In the genomic region with DNA sequence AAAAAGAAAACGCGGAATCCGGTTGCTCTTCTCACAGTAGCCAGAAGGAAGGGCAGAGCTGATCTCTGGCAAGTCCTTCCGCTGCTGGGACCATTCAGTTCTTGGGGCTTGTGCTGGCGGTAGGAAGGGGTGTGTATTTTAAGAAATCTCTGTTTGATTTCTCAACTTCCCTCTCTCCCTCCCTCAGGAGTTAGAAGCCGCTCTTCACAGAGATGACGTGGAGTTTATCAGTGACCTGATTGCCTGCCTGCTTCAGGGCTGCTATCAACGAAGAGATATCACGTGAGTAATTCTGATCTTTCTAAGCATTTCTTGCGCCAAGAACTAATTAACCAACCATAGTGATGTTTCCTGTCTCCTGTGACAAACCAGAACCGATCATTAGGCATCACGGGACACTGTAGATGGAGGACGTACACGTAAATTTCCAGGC, we compare ENCODE assay signal across 12 cellular contexts.
DNase-seq lines count a peak whose midpoint lies in the region; ATAC-seq and TF ChIP-seq lines count a peak whose summit lies in the region.
"Had no signal": no experiment of that assay in that cellular context is flagged by ENCODE, and none has a peak within 500 bp of the region (broad histone marks: within the 10 kb centered on the region; RNA-seq: fewer than 3 reads in every experiment).

No MANE protein-coding gene starts in this region.

- peak; percentile 82 to 89 for ATAC-seq in upper lobe of left lung (ENCODE audit: low FRiP score in 2 of 2)
- ATAC-seq: A549 had no signal

- no peak for DNase-seq in activated naive CD4-positive, alpha-beta T cell treated with anti-CD3 and anti-CD28 coated beads for 36 hours
- DNase-seq in activated naive CD4-positive, alpha-beta T cell (lab: John Stamatoyannopoulos, UW) = no peak
- DNase-seq in SKM-1 treated with dmso at 0.1 percent for 144 hours (lab: John Stamatoyannopoulos, UW; ENCODE audit: unreplicated experiment) (peak; percentile 97), left ventricle myocardium inferior (peak; percentile 31), upper lobe of left lung (peak in 1 of 2 donors; percentile 77), UCSD-AML1 (lab: John Stamatoyannopoulos, UW; ENCODE audit: unreplicated experiment) (no peak), NCI-H1417 treated with DMSO at 0.1 percent for 48 hours (lab: John Stamatoyannopoulos, UW) (no peak)
- DNase-seq in activated CD4-positive, alpha-beta T cell treated with anti-CD3 and anti-CD28 coated beads, Interleukin-2, amount 10 ng/mL, durations not matched to agents 7 days and 5 days = no peak

- H3K4me3 ChIP-seq in left ventricle myocardium inferior (peak overlapping the region; percentile 29), upper lobe of left lung (peak overlapping the region in 3 of 4 donors; percentile 9 to 30 (median 18))
- H3K4me3 ChIP-seq: A549, vagina had no signal

- H3K4me1 ChIP-seq in left ventricle myocardium inferior (peaks cover 29% of the 10 kb centered on the region), upper lobe of left lung (peaks cover 3 to 17% (median 7%) of the 10 kb centered on the region in 4 donors)
- H3K4me1 ChIP-seq: A549, vagina had no signal

- POLR2A ChIA-PET in activated CD4-positive, alpha-beta T cell treated with anti-CD3 and anti-CD28 coated beads, Interleukin-2, amount 10 ng/mL, durations not matched to agents 7 days and 5 days (lab: Charles Lee) = interaction anchor here (0.7 kb wide), 1 partner anchor 44 kb away, joined by 3 read pairs; no protein-coding TSS in a partner anchor

- H3K27me3 Mint-ChIP-seq in activated naive CD4-positive, alpha-beta T cell treated with anti-CD3 and anti-CD28 coated beads for 36 hours (ENCODE audit: low read depth) = peaks cover 21% of the 10 kb centered on the region
- peaks cover 22% of the 10 kb centered on the region for H3K27me3 Mint-ChIP-seq in activated CD4-positive, alpha-beta T cell treated with anti-CD3 and anti-CD28 coated beads, Interleukin-2, amount 10 ng/mL, durations not matched to agents 7 days and 5 days

- no peaks in the 10 kb centered on the region for H3K36me3 Mint-ChIP-seq in activated naive CD4-positive, alpha-beta T cell treated with anti-CD3 and anti-CD28 coated beads for 36 hours (ENCODE audit: low read depth)
- H3K36me3 Mint-ChIP-seq in activated CD4-positive, alpha-beta T cell treated with anti-CD3 and anti-CD28 coated beads, Interleukin-2, amount 10 ng/mL, durations not matched to agents 7 days and 5 days (ENCODE audit: low read depth) = no peaks in the 10 kb centered on the region

- H3K4me1 Mint-ChIP-seq in activated naive CD4-positive, alpha-beta T cell treated with anti-CD3 and anti-CD28 coated beads for 36 hours (ENCODE audit: low read depth) = no peaks in the 10 kb centered on the region
- no peaks in the 10 kb centered on the region for H3K4me1 Mint-ChIP-seq in activated CD4-positive, alpha-beta T cell treated with anti-CD3 and anti-CD28 coated beads, Interleukin-2, amount 10 ng/mL, durations not matched to agents 7 days and 5 days

- H3K36me3 ChIP-seq in left ventricle myocardium inferior (no peaks in the 10 kb centered on the region), upper lobe of left lung (no peaks in the 10 kb centered on the region)
- H3K36me3 ChIP-seq: vagina had no signal

- 23 to 25% methylated on average over 13 to 14 of the region's 14 CpGs for WGBS in upper lobe of left lung, 2 donors

- H3K4me3 Mint-ChIP-seq in activated naive CD4-positive, alpha-beta T cell treated with anti-CD3 and anti-CD28 coated beads for 36 hours = peak overlapping the region; percentile 13
- H3K4me3 Mint-ChIP-seq in activated CD4-positive, alpha-beta T cell treated with anti-CD3 and anti-CD28 coated beads, Interleukin-2, amount 10 ng/mL, durations not matched to agents 7 days and 5 days = no peak overlapping the region
- H3K4me3 Mint-ChIP-seq: T-helper 2 cell treated with Interferon-gamma antibody and Interleukin-4, amounts not matched to agents 5 μg/mL and 100 μg/mL, for 36 hours had no signal

- H3K27ac ChIP-seq in left ventricle myocardium inferior (replicated peaks) (peak overlapping the region; percentile 40), upper lobe of left lung (peak overlapping the region in 3 of 4 donors; percentile 58 to 77 (median 73))
- H3K27ac ChIP-seq: A549, epithelial cell of prostate, vagina had no signal

- H3K27me3 ChIP-seq in left ventricle myocardium inferior (ENCODE audit: low read depth) = no peaks in the 10 kb centered on the region
- no peaks in the 10 kb centered on the region for H3K27me3 ChIP-seq in upper lobe of left lung
- H3K27me3 ChIP-seq: vagina had no signal

- no peaks in the 10 kb centered on the region for H3K9me3 Mint-ChIP-seq in activated naive CD4-positive, alpha-beta T cell treated with anti-CD3 and anti-CD28 coated beads for 36 hours
- no peaks in the 10 kb centered on the region for H3K9me3 Mint-ChIP-seq in activated CD4-positive, alpha-beta T cell treated with anti-CD3 and anti-CD28 coated beads, Interleukin-2, amount 10 ng/mL, durations not matched to agents 7 days and 5 days
- H3K9me3 Mint-ChIP-seq: T-helper 2 cell treated with Interferon-gamma antibody and Interleukin-4, amounts not matched to agents 5 μg/mL and 100 μg/mL, for 36 hours had no signal

- TF ChIP-seq POLR2A in upper lobe of left lung (IDR thresholded peaks at IDR 0.05) = no peak

- no peak overlapping the region for H3K27ac Mint-ChIP-seq in activated naive CD4-positive, alpha-beta T cell treated with anti-CD3 and anti-CD28 coated beads for 36 hours
- H3K27ac Mint-ChIP-seq in activated CD4-positive, alpha-beta T cell treated with anti-CD3 and anti-CD28 coated beads, Interleukin-2, amount 10 ng/mL, durations not matched to agents 7 days and 5 days = no peak overlapping the region
- H3K27ac Mint-ChIP-seq: T-helper 2 cell treated with Interferon-gamma antibody and Interleukin-4, amounts not matched to agents 5 μg/mL and 100 μg/mL, for 36 hours had no signal

- CTCF ChIA-PET in activated naive CD4-positive, alpha-beta T cell treated with anti-CD3 and anti-CD28 coated beads for 36 hours (lab: Charles Lee) = interaction anchor here (1.2 kb wide), 1 partner anchor 25 kb away, joined by 3 read pairs; no protein-coding TSS in a partner anchor
- CTCF ChIA-PET in activated CD4-positive, alpha-beta T cell treated with anti-CD3 and anti-CD28 coated beads, Interleukin-2, amount 10 ng/mL, durations not matched to agents 7 days and 5 days (lab: Charles Lee) = interaction anchor here (0.9 kb wide), 1 partner anchor 268 kb away, joined by 3 read pairs; no protein-coding TSS in a partner anchor

- intact Hi-C loops in activated naive CD4-positive, alpha-beta T cell treated with anti-CD3 and anti-CD28 coated beads for 36 hours (cut with micrococcal nuclease) = no loop called here
- intact Hi-C loops in left ventricle myocardium inferior (cut with micrococcal nuclease) = no loop called here

- no peaks in the 10 kb centered on the region for H3K9me3 ChIP-seq in left ventricle myocardium inferior (replicated peaks)
- no peaks in the 10 kb centered on the region for H3K9me3 ChIP-seq in upper lobe of left lung
- H3K9me3 ChIP-seq: A549, vagina had no signal

- TF ChIP-seq CTCF in left ventricle myocardium inferior (IDR thresholded peaks at IDR 0.05; ENCODE audit: borderline replicate concordance) = no peak
- no peak for TF ChIP-seq CTCF in upper lobe of left lung (IDR thresholded peaks at IDR 0.05)

- TF ChIP-seq EP300 in upper lobe of left lung (IDR thresholded peaks at IDR 0.05) = peak in 1 of 4 donors; percentile 57

Comparison
In these comparisons a context has a peak if more than half of its experiments do, and no peak if none do; other contexts are left out.
1. DNase-seq: peak in SKM-1 treated with dmso at 0.1 percent for 144 hours (single experiment) and left ventricle myocardium inferior (single experiment); none in activated naive CD4-positive, alpha-beta T cell treated with anti-CD3 and anti-CD28 coated beads for 36 hours (single experiment), activated naive CD4-positive, alpha-beta T cell (0 of 4), UCSD-AML1 (single experiment), NCI-H1417 treated with DMSO at 0.1 percent for 48 hours (single experiment) and activated CD4-positive, alpha-beta T cell treated with anti-CD3 and anti-CD28 coated beads, Interleukin-2, amount 10 ng/mL, durations not matched to agents 7 days and 5 days (single experiment).